Comparison of ENCODE assay signal across 30 cellular contexts in genomic region chr2:105698820-105699219, GRCh38.
"Had no signal": no experiment of that assay in that cellular context is flagged by ENCODE, and none has a peak within 500 bp of the region (broad histone marks: within the 10 kb centered on the region; RNA-seq: fewer than 3 reads in every experiment).

No MANE protein-coding gene starts in this region.

- H3K9me3 ChIP-seq: adrenal gland, body of pancreas, colonic mucosa had no signal

- H3K27me3 Mint-ChIP-seq: activated naive CD4-positive, alpha-beta T cell treated with anti-CD3 and anti-CD28 coated beads, Interleukin-2, amount 50 U/mL, for 24 hours; activated naive CD8-positive, alpha-beta T cell treated with anti-CD3 and anti-CD28 coated beads for 36 hours; activated T-cell treated with anti-CD3 and anti-CD28 coated beads, Interleukin-2, amount 50 U/mL, for 24 hours had no signal

- H3K36me3 ChIP-seq: adrenal gland, colonic mucosa, WERI-Rb-1 had no signal

- H3K9me3 Mint-ChIP-seq: activated B cell treated with CpG ODN at 0.5 μM for 24 hours; activated naive CD4-positive, alpha-beta T cell treated with anti-CD3 and anti-CD28 coated beads for 36 hours; activated naive CD4-positive, alpha-beta T cell treated with anti-CD3 and anti-CD28 coated beads, Interleukin-2, amount 50 U/mL, for 24 hours; activated naive CD8-positive, alpha-beta T cell treated with anti-CD3 and anti-CD28 coated beads for 36 hours; activated naive CD8-positive, alpha-beta T cell treated with anti-CD3 and anti-CD28 coated beads, Interleukin-2, amount 50 U/mL, for 24 hours; activated T-cell treated with anti-CD3 and anti-CD28 coated beads, Interleukin-2, amount 50 U/mL, for 24 hours; T-cell; T-helper 1 cell treated with Interleukin-12 subunit alpha and Interleukin-12 subunit beta and Interleukin-4 antibody, amounts not matched to agents 30 μg/mL and 1 μg/mL, for 36 hours had no signal

- H3K4me1 ChIP-seq: colonic mucosa had no signal

- H3K4me1 Mint-ChIP-seq: activated B cell treated with CpG ODN at 0.5 μM for 24 hours; activated CD4-positive, alpha-beta memory T cell treated with anti-CD3 and anti-CD28 coated beads, Interleukin-2, amount 10 ng/mL, durations not matched to agents 7 days and 5 days; activated naive CD4-positive, alpha-beta T cell treated with anti-CD3 and anti-CD28 coated beads, Interleukin-2, amount 50 U/mL, for 24 hours; activated naive CD8-positive, alpha-beta T cell treated with anti-CD3 and anti-CD28 coated beads for 36 hours; activated naive CD8-positive, alpha-beta T cell treated with anti-CD3 and anti-CD28 coated beads, Interleukin-2, amount 50 U/mL, for 24 hours had no signal

- DNase-seq: activated B cell treated with CpG ODN at 0.5 μM for 24 hours; activated CD4-positive, alpha-beta memory T cell treated with anti-CD3 and anti-CD28 coated beads, Interleukin-2, amount 10 ng/mL, durations not matched to agents 7 days and 5 days; activated CD4-positive, alpha-beta T cell treated with anti-CD3 and anti-CD28 coated beads for 48 hours; activated CD8-positive, alpha-beta memory T cell treated with anti-CD3 and anti-CD28 coated beads, Interleukin-2, amount 50 U/mL, for 48 hours; activated effector memory CD4-positive, alpha-beta T cell treated with Interleukin-2 at 50 U/mL for 16 hours; activated naive CD4-positive, alpha-beta T cell treated with anti-CD3 and anti-CD28 coated beads for 36 hours; activated naive CD8-positive, alpha-beta T cell treated with anti-CD3 and anti-CD28 coated beads for 36 hours; activated naive CD8-positive, alpha-beta T cell treated with anti-CD3 and anti-CD28 coated beads, Interleukin-2, amount 50 U/mL, for 24 hours; activated T-cell treated with anti-CD3 and anti-CD28 coated beads for 4 hours; activated T-cell treated with anti-CD3 and anti-CD28 coated beads, Interleukin-2, amount 50 U/mL, for 24 hours; activated T-cell treated with anti-CD3 and anti-CD28 coated beads, Interleukin-2, amount 50 U/mL, for 72 hours; adrenal gland; amygdala; aorta; body of pancreas; central memory CD4-positive, alpha-beta T cell; cerebellar nuclear complex; colonic mucosa; effector CD8-positive, alpha-beta T cell; foreskin fibroblast; T-cell; T1000; WERI-Rb-1 had no signal

- H3K27me3 ChIP-seq: adrenal gland, body of pancreas, colonic mucosa had no signal

- H3K27ac ChIP-seq: adrenal gland, colonic mucosa, epithelial cell of prostate, WERI-Rb-1 had no signal

- FAIRE-seq: endometrium, endothelial cell of umbilical vein, frontal cortex had no signal

- ATAC-seq: activated CD4-positive, CD25-positive, alpha-beta regulatory T cell treated with anti-CD3 and anti-CD28 coated beads, Interleukin-2, amount 50 U/mL, for 24 hours; activated naive CD8-positive, alpha-beta T cell treated with anti-CD3 and anti-CD28 coated beads, Interleukin-2, amount 50 U/mL, for 24 hours; activated T-cell treated with anti-CD3 and anti-CD28 coated beads, Interleukin-2, amount 50 U/mL, for 72 hours; T-cell had no signal

- H3K27ac Mint-ChIP-seq: activated B cell treated with CpG ODN at 0.5 μM for 24 hours; activated CD4-positive, alpha-beta memory T cell treated with anti-CD3 and anti-CD28 coated beads, Interleukin-2, amount 10 ng/mL, durations not matched to agents 7 days and 5 days; activated naive CD4-positive, alpha-beta T cell treated with anti-CD3 and anti-CD28 coated beads for 36 hours; activated naive CD4-positive, alpha-beta T cell treated with anti-CD3 and anti-CD28 coated beads, Interleukin-2, amount 50 U/mL, for 24 hours; activated naive CD8-positive, alpha-beta T cell treated with anti-CD3 and anti-CD28 coated beads for 36 hours; activated naive CD8-positive, alpha-beta T cell treated with anti-CD3 and anti-CD28 coated beads, Interleukin-2, amount 50 U/mL, for 24 hours; activated T-cell treated with anti-CD3 and anti-CD28 coated beads, Interleukin-2, amount 50 U/mL, for 24 hours; activated T-cell treated with anti-CD3 and anti-CD28 coated beads, Interleukin-2, amount 50 U/mL, for 72 hours; T-cell; T-helper 1 cell treated with Interleukin-12 subunit alpha and Interleukin-12 subunit beta and Interleukin-4 antibody, amounts not matched to agents 30 μg/mL and 1 μg/mL, for 36 hours had no signal

- H3K4me3 Mint-ChIP-seq: activated B cell treated with CpG ODN at 0.5 μM for 24 hours; activated CD4-positive, alpha-beta memory T cell treated with anti-CD3 and anti-CD28 coated beads, Interleukin-2, amount 10 ng/mL, durations not matched to agents 7 days and 5 days; activated naive CD4-positive, alpha-beta T cell treated with anti-CD3 and anti-CD28 coated beads for 36 hours; activated naive CD4-positive, alpha-beta T cell treated with anti-CD3 and anti-CD28 coated beads, Interleukin-2, amount 50 U/mL, for 24 hours; activated naive CD8-positive, alpha-beta T cell treated with anti-CD3 and anti-CD28 coated beads for 36 hours; activated naive CD8-positive, alpha-beta T cell treated with anti-CD3 and anti-CD28 coated beads, Interleukin-2, amount 50 U/mL, for 24 hours; activated T-cell treated with anti-CD3 and anti-CD28 coated beads, Interleukin-2, amount 50 U/mL, for 24 hours; activated T-cell treated with anti-CD3 and anti-CD28 coated beads, Interleukin-2, amount 50 U/mL, for 72 hours; T-cell; T-helper 1 cell treated with Interleukin-12 subunit alpha and Interleukin-12 subunit beta and Interleukin-4 antibody, amounts not matched to agents 30 μg/mL and 1 μg/mL, for 36 hours had no signal

- H3K4me3 ChIP-seq: adrenal gland, body of pancreas, colonic mucosa had no signal
